Comparison of ENCODE assay signal across 9 cellular contexts in genomic region chr7:87506243-87507180, GRCh38. TPM values are rescaled to one million over a fixed set of nuclear protein-coding genes. Genes with fewer than 3 reads are reported as not detected.
DNase-seq lines count a peak whose midpoint lies in the region; ATAC-seq and TF ChIP-seq lines count a peak whose summit lies in the region.
"Had no signal": no experiment of that assay in that cellular context is flagged by ENCODE, and none has a peak within 500 bp of the region (broad histone marks: within the 10 kb centered on the region; RNA-seq: fewer than 3 reads in every experiment).

No MANE protein-coding gene starts in this region.

- no peaks in the 10 kb centered on the region for H3K36me3 ChIP-seq in DOHH2 (ENCODE audit: control insufficient read depth, low read length)

- peaks cover 0 to under 1% (median 0%) of the 10 kb centered on the region in 5 experiments for H3K9me3 Mint-ChIP-seq in brain
- H3K9me3 Mint-ChIP-seq in natural killer cell treated with Interleukin-12 subunit alpha and Interleukin-12 subunit beta and Interleukin-15 and Interleukin-18, amount 100 ng/mL, for 72 hours = no peaks in the 10 kb centered on the region
- H3K9me3 Mint-ChIP-seq: dendritic cell treated with granulocyte-macrophage colony-stimulating factor and Interleukin-4, amounts not matched to agents 40 ng/mL and 50 ng/mL, for 4 days had no signal

- no peaks in the 10 kb centered on the region for H4K20me1 ChIP-seq in DOHH2 (ENCODE audit: control insufficient read depth, insufficient read depth, low read depth, low read length)

- H3K79me2 ChIP-seq in DOHH2 (ENCODE audit: control insufficient read depth, low read length) = no peaks in the 10 kb centered on the region

- no peak overlapping the region for H3K27ac ChIP-seq in DOHH2 (ENCODE audit: low read depth, low read length)

- H3K4me3 ChIP-seq in DOHH2 (ENCODE audit: low read length) = no peak overlapping the region

- H3K4me1 ChIP-seq in DOHH2 (ENCODE audit: control insufficient read depth, low read length) = peaks cover 23% of the 10 kb centered on the region

- peaks cover 3% of the 10 kb centered on the region for H3K27me3 Mint-ChIP-seq in brain
- H3K27me3 Mint-ChIP-seq in natural killer cell treated with Interleukin-12 subunit alpha and Interleukin-12 subunit beta and Interleukin-15 and Interleukin-18, amount 100 ng/mL, for 72 hours = no peaks in the 10 kb centered on the region
- H3K27me3 Mint-ChIP-seq: dendritic cell treated with granulocyte-macrophage colony-stimulating factor and Interleukin-4, amounts not matched to agents 40 ng/mL and 50 ng/mL, for 4 days had no signal

- no peak overlapping the region for H3K27ac Mint-ChIP-seq in brain
- peak overlapping the region; percentile 44 to 68 for H3K27ac Mint-ChIP-seq in natural killer cell treated with Interleukin-12 subunit alpha and Interleukin-12 subunit beta and Interleukin-15 and Interleukin-18, amount 100 ng/mL, for 72 hours
- H3K27ac Mint-ChIP-seq: dendritic cell treated with granulocyte-macrophage colony-stimulating factor and Interleukin-4, amounts not matched to agents 40 ng/mL and 50 ng/mL, for 4 days had no signal

- peak in 1 of 2 donors; percentile 41 for ATAC-seq in natural killer cell treated with Interleukin-12 subunit alpha and Interleukin-12 subunit beta and Interleukin-15 and Interleukin-18, amount 100 ng/mL, for 72 hours
- ATAC-seq in GM19467 (IDR thresholded peaks at IDR 0.05; ENCODE audit: unreplicated experiment) (no peak), GM19452 (IDR thresholded peaks at IDR 0.05; ENCODE audit: unreplicated experiment) (no peak)

- H3K27me3 ChIP-seq in DOHH2 (ENCODE audit: control insufficient read depth, low read length) = no peaks in the 10 kb centered on the region

- H3K9me2 ChIP-seq in DOHH2 (replicated peaks; ENCODE audit: control insufficient read depth, low read length) = no peaks in the 10 kb centered on the region

- H3K9me3 ChIP-seq in DOHH2 (ENCODE audit: control insufficient read depth, insufficient read depth, low read length) = no peaks in the 10 kb centered on the region

- H3K4me2 ChIP-seq in DOHH2 (ENCODE audit: low read length) = peak overlapping the region; percentile 5; the same call in 1 of the 2 replicates

- H3F3A ChIP-seq in DOHH2 (ENCODE audit: control insufficient read depth, insufficient read depth) = no peaks in the 10 kb centered on the region

- H3K4me3 Mint-ChIP-seq in brain = no peak overlapping the region
- no peak overlapping the region for H3K4me3 Mint-ChIP-seq in natural killer cell treated with Interleukin-12 subunit alpha and Interleukin-12 subunit beta and Interleukin-15 and Interleukin-18, amount 100 ng/mL, for 72 hours
- H3K4me3 Mint-ChIP-seq: dendritic cell treated with granulocyte-macrophage colony-stimulating factor and Interleukin-4, amounts not matched to agents 40 ng/mL and 50 ng/mL, for 4 days had no signal

- peaks cover 23% of the 10 kb centered on the region for H3K4me1 Mint-ChIP-seq in brain
- peaks cover 11 to 23% of the 10 kb centered on the region in 2 donors for H3K4me1 Mint-ChIP-seq in natural killer cell treated with Interleukin-12 subunit alpha and Interleukin-12 subunit beta and Interleukin-15 and Interleukin-18, amount 100 ng/mL, for 72 hours (ENCODE audit: low read depth in 2 of 2)

- H3K36me3 Mint-ChIP-seq in brain = no peaks in the 10 kb centered on the region
- H3K36me3 Mint-ChIP-seq in natural killer cell treated with Interleukin-12 subunit alpha and Interleukin-12 subunit beta and Interleukin-15 and Interleukin-18, amount 100 ng/mL, for 72 hours = peaks cover 10% of the 10 kb centered on the region

- peak; percentile 68 for TF ChIP-seq CTCF in DOHH2 (IDR thresholded peaks at IDR 0.05; ENCODE audit: low read depth, low read length, poor library complexity, severe bottlenecking)
- TF ChIP-seq CTCF in LNCAP (IDR thresholded peaks at IDR 0.05) = peak; percentile 75
- TF ChIP-seq CTCF in brain (conservative IDR thresholded peaks at IDR 0.05) = peak; percentile 73 to 75

- no peak for DNase-seq in natural killer cell treated with Interleukin-12 subunit alpha and Interleukin-12 subunit beta and Interleukin-15 and Interleukin-18, amount 100 ng/mL, for 72 hours (ENCODE audit: low spot score)
- DNase-seq in mesenteric fat pad (ENCODE audit: low spot score) = no peak
- no peak for DNase-seq in DMS153 treated with DMSO at 0.1 percent for 48 hours (lab: John Stamatoyannopoulos, UW; ENCODE audit: unreplicated experiment)

RNA-seq across cellular contexts. Expression of gene ABCB4, which starts 31.0 kb away (rescaled TPM):
- polyA plus RNA-seq in brain (ENCODE audit: insufficient read depth, low read depth, low replicate concordance) = 0.75 TPM
- total RNA-seq in natural killer cell treated with Interleukin-12 subunit alpha and Interleukin-12 subunit beta and Interleukin-15 and Interleukin-18, amount 100 ng/mL, for 72 hours = under 1 TPM; 0.20 to 0.69 TPM
- 1.3 TPM for total RNA-seq in mesenteric fat pad

Comparison
In these comparisons a context has a peak if more than half of its experiments do, and no peak if none do; other contexts are left out.
1. H3K27ac Mint-ChIP-seq: peak in natural killer cell treated with Interleukin-12 subunit alpha and Interleukin-12 subunit beta and Interleukin-15 and Interleukin-18, amount 100 ng/mL, for 72 hours (2 of 2); none in brain (0 of 5).
2. Peak in every context shown above with its lines, with median percentiles within 50 percentile points of each other: CTCF ChIP-seq.